Comparison of ENCODE assay signal across 1 cellular context in genomic region chr15:63332367-63333078, GRCh38.
TF ChIP-seq lines count a peak whose summit lies in the region.

No MANE protein-coding gene starts in this region.

TF ChIP-seq in HepG2, 621 proteins besides CTCF, POLR2A, EP300 and RAD21 (continued from another document):
- TF ChIP-seq MLXIP (CRISPR knock-in tag; IDR thresholded peaks at IDR 0.05; ENCODE audit: borderline replicate concordance) (no peak), ZNF101 (CRISPR knock-in tag; IDR thresholded peaks at IDR 0.05; ENCODE audit: borderline replicate concordance, low read depth) (no peak), SATB2 (CRISPR knock-in tag; IDR thresholded peaks at IDR 0.05) (no peak), PHF21A (CRISPR knock-in tag; IDR thresholded peaks at IDR 0.05) (no peak)
